In genomic region chr19:40139533-40140287, GRCh38 we compare ENCODE assay signal across 7 cellular contexts. TPM values are rescaled to one million over a fixed set of nuclear protein-coding genes. Genes with fewer than 3 reads are reported as not detected.
DNase-seq lines count a peak whose midpoint lies in the region; ATAC-seq, FAIRE-seq and TF ChIP-seq lines count a peak whose summit lies in the region.

No MANE protein-coding gene starts in this region.

- H3K79me2 ChIP-seq in DND-41 (ENCODE audit: insufficient read depth, low read length) = no peaks in the 10 kb centered on the region

- no peaks in the 10 kb centered on the region for H4K20me1 ChIP-seq in DND-41 (ENCODE audit: insufficient read depth, low read length)

- no peaks in the 10 kb centered on the region for H3K36me3 Mint-ChIP-seq in naive B cell

- CTCF ChIA-PET in Panc1 (lab: Charles Lee) = interaction anchor here (0.5 to 8.1 kb wide), 75 partner anchors 8 to 1775 kb away, joined by 3 to 274 read pairs (median 5); partner anchors contain the start of genes CCNP, MAP3K10, PSMC4 and TTC9B

- in situ Hi-C loops in Panc1 (cut with HindIII; ENCODE audit: low pct_unique_long_range_greater_than_20kb, low sequenced_read_pairs) = loop anchor here (5.0 kb wide), 4 partner anchors 47 to 163 kb away; partner anchors contain the start of genes CCNP, MAP3K10 and ZNF780A

- TF ChIP-seq CTCF in DND-41 (IDR thresholded peaks at IDR 0.05; ENCODE audit: borderline replicate concordance, extremely low read depth, low read length, poor library complexity, severe bottlenecking) = peak; percentile 82
- TF ChIP-seq CTCF in Panc1 (IDR thresholded peaks at IDR 0.05) = no peak

- H3K4me1 Mint-ChIP-seq in naive B cell = peaks cover 12 to 34% (median 16%) of the 10 kb centered on the region in 3 donors

- H3K27me3 ChIP-seq in DND-41 (ENCODE audit: insufficient read depth, low read length, poor library complexity) (peaks cover 8% of the 10 kb centered on the region), Panc1 (ENCODE audit: control insufficient read depth, insufficient read depth, low read length) (peaks cover 43% of the 10 kb centered on the region)

- H3K27ac Mint-ChIP-seq in naive B cell = peak overlapping the region in 2 of 6 donors; percentile 61 to 74

- H2AFZ ChIP-seq in DND-41 (ENCODE audit: low read depth, low read length) = no peak overlapping the region

- H3K4me3 ChIP-seq in DND-41 (ENCODE audit: low read depth in 1 of 2, low read length in 2 of 2) (no peak overlapping the region), Panc1 (ENCODE audit: low read depth in 2 of 2, low read length in 2 of 2) (no peak overlapping the region)
- H3K4me3 ChIP-seq in Jurkat, Clone E6-1 (ENCODE audit: low read length) = no peak overlapping the region

- peak overlapping the region in 1 of 8 donors; percentile 16 for H3K4me3 Mint-ChIP-seq in naive B cell

- no peaks in the 10 kb centered on the region for H3K9me3 Mint-ChIP-seq in naive B cell

- no peaks in the 10 kb centered on the region for H3K4me1 ChIP-seq in DND-41 (ENCODE audit: insufficient read depth, low read length)
- H3K4me1 ChIP-seq in Panc1 (ENCODE audit: control insufficient read depth, insufficient read depth, low read length) = no peaks in the 10 kb centered on the region

- H3K27ac ChIP-seq in DND-41 (ENCODE audit: low read length) (no peak overlapping the region), Panc1 (ENCODE audit: low read length) (no peak overlapping the region)

- H3K9me3 ChIP-seq in DND-41 (ENCODE audit: insufficient read depth, low read length, severe bottlenecking) (no peaks in the 10 kb centered on the region), Panc1 (ENCODE audit: control insufficient read depth, insufficient read depth, low read depth, low read length) (peaks cover 4% of the 10 kb centered on the region; the same call in 1 of the 2 replicates)

- ATAC-seq in DND-41 (ENCODE audit: insufficient read depth, low read depth) (peak; percentile 45; the same call in 1 of the 3 replicates), Panc1 (peak; percentile 76), naive B cell (ENCODE audit: low read depth in 2 of 2) (peak in 1 of 2 donors; percentile 29), HG03354 (IDR thresholded peaks at IDR 0.05; ENCODE audit: poor library complexity, severe bottlenecking, unreplicated experiment) (no peak)

- peaks cover 0 to 21% (median 9%) of the 10 kb centered on the region in 3 donors for H3K27me3 Mint-ChIP-seq in naive B cell

- intact Hi-C loops in Panc1 (cut with micrococcal nuclease; ENCODE audit: unreplicated experiment) = loop anchor here (1.0 to 10.0 kb wide), 4 partner anchors 83 to 1085 kb away; no protein-coding TSS in a partner anchor

- peak; percentile 92 for FAIRE-seq in endometrium (lab: Jason Lieb, UNC)

- H3K36me3 ChIP-seq in DND-41 (ENCODE audit: insufficient read depth, low read length) (no peaks in the 10 kb centered on the region), Panc1 (ENCODE audit: control insufficient read depth, insufficient read depth, low read length) (no peaks in the 10 kb centered on the region)

- no TSS peak for BruUV-seq in Panc1 (replicated peaks; lab: Mats Ljungman, UMichigan)

- H3K9ac ChIP-seq in DND-41 (ENCODE audit: low read depth, low read length) = no peak overlapping the region

- POLR2A ChIA-PET in Panc1 (lab: Charles Lee) = interaction anchor here (0.5 to 1.4 kb wide), 12 partner anchors 39 to 1506 kb away, joined by 3 to 12 read pairs (median 5); no protein-coding TSS in a partner anchor

- no peak for DNase-seq in DND-41
- DNase-seq in Jurkat, Clone E6-1 (ENCODE audit: low read depth, low spot score) = peak; percentile 49
- peak; percentile 100 for DNase-seq in Panc1 (ENCODE audit: low read depth, low spot score)
- peak; percentile 46 for DNase-seq in naive B cell
- no peak for DNase-seq in activated CD4-positive, alpha-beta T cell treated with anti-CD3 and anti-CD28 coated beads, Interleukin-2, amount 50 U/mL, for 48 hours

- no peak overlapping the region for H3K4me2 ChIP-seq in DND-41 (ENCODE audit: insufficient read depth, low read length)

RNA-seq across cellular contexts. Expression of gene ZNF780A, which starts 49.0 kb away (rescaled TPM):
- 10.5 TPM for polyA plus RNA-seq in Jurkat, Clone E6-1 (2012; ENCODE audit: insufficient read depth, insufficient read length)
- 251 TPM for total RNA-seq in Panc1 (2021; ENCODE audit: unreplicated experiment)
- 125 TPM for polyA plus RNA-seq in Panc1 (2012; ENCODE audit: insufficient read length)
- polyA plus RNA-seq in naive B cell (ENCODE audit: low read depth in 6 of 6) = 10 to 100 TPM; 13.3 to 34.7 (median 18.4) TPM

RNA-seq across cellular contexts. Expression of gene MAP3K10, which starts 51.5 kb away (rescaled TPM):
- 19.7 TPM for polyA plus RNA-seq in Jurkat, Clone E6-1 (2012; ENCODE audit: insufficient read depth, insufficient read length)
- 255 TPM for total RNA-seq in Panc1 (2021; ENCODE audit: unreplicated experiment)
- polyA plus RNA-seq in Panc1 (2012; ENCODE audit: insufficient read length) = 324 TPM
- 1 to 10 TPM in 1 of 6 donors, under 1 TPM in 2, not detected in 3; 0.13 to 1.3 (median 0.21) TPM for polyA plus RNA-seq in naive B cell (ENCODE audit: low read depth in 6 of 6)

Comparison
In these comparisons a context has a peak if more than half of its experiments do, and no peak if none do; other contexts are left out.
1. DNase-seq: peak in Jurkat, Clone E6-1 (single experiment), Panc1 (single experiment) and naive B cell (single experiment); none in DND-41 (single experiment) and activated CD4-positive, alpha-beta T cell treated with anti-CD3 and anti-CD28 coated beads, Interleukin-2, amount 50 U/mL, for 48 hours (0 of 2).